ENCODE assay signal across 1 cellular context in genomic region chr11:74957937-74958629, GRCh38.
TF ChIP-seq lines count a peak whose summit lies in the region.

No MANE protein-coding gene starts in this region.

TF ChIP-seq in K562, 482 proteins besides CTCF, POLR2A, EP300 and RAD21:
- TF ChIP-seq RFX1 (IDR thresholded peaks at IDR 0.05) (no peak), MAFG (tag; conservative IDR thresholded peaks at IDR 0.05) (peak; percentile 90), MAFK (IDR thresholded peaks at IDR 0.05; ENCODE audit: low read length) (peak; percentile 80), ZNF395 (CRISPR knock-in tag; IDR thresholded peaks at IDR 0.05) (no peak), ZNF316 (IDR thresholded peaks at IDR 0.05) (peak; percentile 94), NONO (IDR thresholded peaks at IDR 0.05; ENCODE audit: low read depth in 2 of 2, low read length in 1 of 2) (no peak), NFE2 (IDR thresholded peaks at IDR 0.05; ENCODE audit: low read depth) (peak; percentile 63), MAFF (IDR thresholded peaks at IDR 0.05; ENCODE audit: low read length) (peak; percentile 80), MBD1 (CRISPR knock-in tag; IDR thresholded peaks at IDR 0.05) (no peak), PREB (CRISPR knock-in tag; IDR thresholded peaks at IDR 0.05) (no peak), C11orf30 (IDR thresholded peaks at IDR 0.05; ENCODE audit: low read depth) (peak; percentile 88)
